ENCODE assay signal across 10 cellular contexts in genomic region chr3:192494176-192494575, GRCh38.
DNase-seq lines count a peak whose midpoint lies in the region; ATAC-seq, FAIRE-seq and TF ChIP-seq lines count a peak whose summit lies in the region.
"Had no signal": no experiment of that assay in that cellular context is flagged by ENCODE, and none has a peak within 500 bp of the region (broad histone marks: within the 10 kb centered on the region; RNA-seq: fewer than 3 reads in every experiment).

No MANE protein-coding gene starts in this region.

- H3K27me3 ChIP-seq in DOHH2 (ENCODE audit: control insufficient read depth, low read length) (no peaks in the 10 kb centered on the region), sigmoid colon (no peaks in the 10 kb centered on the region)

- peak; percentile 79 for ATAC-seq in GM21390 (IDR thresholded peaks at IDR 0.05; ENCODE audit: unreplicated experiment)
- ATAC-seq: activated T-cell treated with anti-CD3 and anti-CD28 coated beads, Interleukin-2, amount 50 U/mL, for 4 hours had no signal

- H3K9me3 ChIP-seq in DOHH2 (ENCODE audit: control insufficient read depth, insufficient read depth, low read length) (no peaks in the 10 kb centered on the region), sigmoid colon (no peaks in the 10 kb centered on the region)

- TF ChIP-seq CTCF in DOHH2 (IDR thresholded peaks at IDR 0.05; ENCODE audit: low read depth, low read length, poor library complexity, severe bottlenecking) = no peak
- no peak for TF ChIP-seq CTCF in sigmoid colon (IDR thresholded peaks at IDR 0.05)
- no peak for TF ChIP-seq CTCF in lower leg skin (IDR thresholded peaks at IDR 0.05)

- no peaks in the 10 kb centered on the region for H4K20me1 ChIP-seq in DOHH2 (ENCODE audit: control insufficient read depth, insufficient read depth, low read depth, low read length)

- no peaks in the 10 kb centered on the region for H3K9me2 ChIP-seq in DOHH2 (replicated peaks; ENCODE audit: control insufficient read depth, low read length)

- H3K79me2 ChIP-seq in DOHH2 (ENCODE audit: control insufficient read depth, low read length) = no peaks in the 10 kb centered on the region

- in situ Hi-C loops in KBM-7 (cut with MboI; ENCODE audit: low pct_unique_long_range_greater_than_20kb, low sequenced_read_pairs) = no loop called here

- H3K36me3 ChIP-seq in DOHH2 (ENCODE audit: control insufficient read depth, low read length) = no peaks in the 10 kb centered on the region
- no peaks in the 10 kb centered on the region for H3K36me3 ChIP-seq in sigmoid colon

- H3K27ac ChIP-seq in DOHH2 (ENCODE audit: low read depth, low read length) = peak overlapping the region; percentile 79
- H3K27ac ChIP-seq in sigmoid colon = no peak overlapping the region

- no peak for TF ChIP-seq EP300 in sigmoid colon (IDR thresholded peaks at IDR 0.05)

- DNase-seq in KBM-7 (peak; percentile 57), sigmoid colon (no peak), anterior cingulate cortex (lab: John Stamatoyannopoulos, UW) (no peak), DMS79 treated with DMSO at 0.1 percent for 48 hours (lab: John Stamatoyannopoulos, UW) (no peak), lower leg skin (ENCODE audit: low spot score in 2 of 2) (no peak)
- DNase-seq: activated T-cell treated with anti-CD3 and anti-CD28 coated beads, Interleukin-2, amount 50 U/mL, for 4 hours; DMS 273 treated with DMSO at 0.1 percent for 48 hours had no signal

- H3K4me3 ChIP-seq in DOHH2 (ENCODE audit: low read length) = peak overlapping the region; percentile 59
- H3K4me3 ChIP-seq in sigmoid colon = no peak overlapping the region
- no peak overlapping the region for H3K4me3 ChIP-seq in lower leg skin (ENCODE audit: low read depth, poor library complexity, severe bottlenecking)

- FAIRE-seq in endometrium (lab: Jason Lieb, UNC) = peak; percentile 50

- 11 to 43% methylated on average over 1 of the region's 1 CpG for WGBS in sigmoid colon, 2 donors
- WGBS in lower leg skin, 2 donors = 62 to 64% methylated on average over 1 of the region's 1 CpG

- peaks cover 5% of the 10 kb centered on the region; the same call in 1 of the 2 replicates for H3F3A ChIP-seq in DOHH2 (ENCODE audit: control insufficient read depth, insufficient read depth)

- peaks cover 18% of the 10 kb centered on the region for H3K4me1 ChIP-seq in DOHH2 (ENCODE audit: control insufficient read depth, low read length)
- no peaks in the 10 kb centered on the region for H3K4me1 ChIP-seq in sigmoid colon

- TF ChIP-seq POLR2A in sigmoid colon (IDR thresholded peaks at IDR 0.05) (no peak), lower leg skin (IDR thresholded peaks at IDR 0.05) (no peak)

- intact Hi-C loops in sigmoid colon (cut with DNase I) = no loop called here
- intact Hi-C loops in lower leg skin (cut with DNase I; ENCODE audit: low total_unique reads) = no loop called here

- peak overlapping the region; percentile 64 for H3K4me2 ChIP-seq in DOHH2 (ENCODE audit: low read length)
